Comparison of ENCODE assay signal across 10 cellular contexts in genomic region chr7:130899071-130899451, GRCh38.
DNase-seq lines count a peak whose midpoint lies in the region; ATAC-seq and TF ChIP-seq lines count a peak whose summit lies in the region.
"Had no signal": no experiment of that assay in that cellular context is flagged by ENCODE, and none has a peak within 500 bp of the region (broad histone marks: within the 10 kb centered on the region; RNA-seq: fewer than 3 reads in every experiment).

No MANE protein-coding gene starts in this region.

- no peak overlapping the region for H4K91ac ChIP-seq in H9 (ENCODE audit: insufficient read length, low read depth, low read length)

- WGBS in right lobe of liver (ENCODE audit: insufficient coverage, low coverage, low lambda C conversion rate, missing lambda C conversion rate), result 67% methylated on average over 7 of the region's 10 CpGs
- no CpG with 5 or more reads among the region's 10 CpGs for WGBS in H9 (ENCODE audit: extremely low coverage, insufficient read length, low lambda C conversion rate)

- H3K27ac ChIP-seq in left ventricle myocardium inferior (replicated peaks), result peak overlapping the region; percentile 84
- H3K27ac ChIP-seq in right atrium auricular region, result peak overlapping the region in 1 of 2 donors; percentile 77
- peak overlapping the region; percentile 36 to 83 (median 43) for H3K27ac ChIP-seq in right lobe of liver
- H3K27ac ChIP-seq in vagina, result peak overlapping the region; percentile 86
- no peak overlapping the region for H3K27ac ChIP-seq in neural progenitor cell
- H3K27ac ChIP-seq in H9 (ENCODE audit: insufficient read length, low read depth, low read length), result no peak overlapping the region

- H4K5ac ChIP-seq in H9 (ENCODE audit: insufficient read length, low read depth, low read length), result no peak overlapping the region

- peaks cover 10% of the 10 kb centered on the region for H3F3A ChIP-seq in neural progenitor cell (ENCODE audit: low read depth)

- no peak overlapping the region for H3K4ac ChIP-seq in H9 (ENCODE audit: low read depth, low read length)

- no peak overlapping the region for H2BK12ac ChIP-seq in H9 (ENCODE audit: insufficient read length, low read depth, low read length)

- no peak overlapping the region for H3K9ac ChIP-seq in neural progenitor cell
- no peak overlapping the region for H3K9ac ChIP-seq in H9 (ENCODE audit: extremely low read depth, insufficient read length, low read length)

- no peak overlapping the region for H2BK5ac ChIP-seq in H9 (ENCODE audit: insufficient read length, low read length)

- no peak overlapping the region for H3K14ac ChIP-seq in H9 (ENCODE audit: insufficient read depth, low read length)

- H3K23ac ChIP-seq in H9 (ENCODE audit: insufficient read length, low read depth, low read length), result no peak overlapping the region

- H3T11ph ChIP-seq in H9 (ENCODE audit: low read length), result no peak overlapping the region

- H3K4me3 ChIP-seq in left ventricle myocardium inferior (no peak overlapping the region), right atrium auricular region (no peak overlapping the region), right lobe of liver (no peak overlapping the region), vagina (no peak overlapping the region), neural progenitor cell (no peak overlapping the region)

- no peak overlapping the region for H3K18ac ChIP-seq in H9 (ENCODE audit: insufficient read length, low read depth, low read length)

- H3K27me3 ChIP-seq in left ventricle myocardium inferior (ENCODE audit: low read depth) (no peaks in the 10 kb centered on the region), right atrium auricular region (no peaks in the 10 kb centered on the region), right lobe of liver (no peaks in the 10 kb centered on the region), vagina (no peaks in the 10 kb centered on the region), neural progenitor cell (no peaks in the 10 kb centered on the region), H9 (ENCODE audit: insufficient read depth, low read length) (no peaks in the 10 kb centered on the region)

- no peak overlapping the region for H2AFZ ChIP-seq in neural progenitor cell (replicated peaks)
- H2AFZ ChIP-seq in H9 (ENCODE audit: low read length), result no peak overlapping the region

- intact Hi-C loops in left ventricle myocardium inferior (cut with micrococcal nuclease) (loop anchor here (10.0 kb wide), 1 partner anchor 146 kb away; no protein-coding TSS in a partner anchor), right lobe of liver (cut with DNase I) (no loop called here), vagina (cut with DNase I) (loop anchor here (10.0 kb wide), 2 partner anchors 136 to 206 kb away; no protein-coding TSS in a partner anchor)
- intact Hi-C loops in activated T-helper 1 cell treated with anti-CD3 and anti-CD28 coated beads, Interleukin-12 subunit alpha, Interleukin-12 subunit beta, Interleukin-2, Interleukin-4 antibody, amounts not matched to agents 30 ng/mL and 10 ng/mL and 1 ng/mL, durations not matched to agents 14 hours and 24 hours and 36 hours (cut with micrococcal nuclease), result loop anchor here (5.0 to 10.0 kb wide), 3 partner anchors 46 to 526 kb away; no protein-coding TSS in a partner anchor

- no peaks in the 10 kb centered on the region for H3K79me1 ChIP-seq in H9 (ENCODE audit: insufficient read depth, low read depth, low read length, poor library complexity, severe bottlenecking)

- peaks cover 95% of the 10 kb centered on the region for H3K4me1 Mint-ChIP-seq in activated T-helper 1 cell treated with anti-CD3 and anti-CD28 coated beads, Interleukin-12 subunit alpha, Interleukin-12 subunit beta, Interleukin-2, Interleukin-4 antibody, amounts not matched to agents 30 ng/mL and 10 ng/mL and 1 ng/mL, durations not matched to agents 14 hours and 24 hours and 36 hours (ENCODE audit: low read depth)
- peaks cover 80% of the 10 kb centered on the region for H3K4me1 Mint-ChIP-seq in neural progenitor cell
- H3K4me1 Mint-ChIP-seq in H9, result peaks cover 69 to 72% of the 10 kb centered on the region in 2 experiments

- no peak for TF ChIP-seq POLR2A in right lobe of liver (IDR thresholded peaks at IDR 0.05)
- no peak for TF ChIP-seq POLR2A in vagina (IDR thresholded peaks at IDR 0.05)

- peaks cover 66% of the 10 kb centered on the region for H3K36me3 Mint-ChIP-seq in activated T-helper 1 cell treated with anti-CD3 and anti-CD28 coated beads, Interleukin-12 subunit alpha, Interleukin-12 subunit beta, Interleukin-2, Interleukin-4 antibody, amounts not matched to agents 30 ng/mL and 10 ng/mL and 1 ng/mL, durations not matched to agents 14 hours and 24 hours and 36 hours (ENCODE audit: low read depth)
- H3K36me3 Mint-ChIP-seq in neural progenitor cell (peaks cover 2% of the 10 kb centered on the region), H9 (ENCODE audit: insufficient read depth in 1 of 3, low read depth in 3 of 3) (peaks cover 0 to 2% (median 0%) of the 10 kb centered on the region in 3 experiments; a peak in 2 of 7 replicates)

- H3K56ac ChIP-seq in H9 (ENCODE audit: insufficient read length, low read depth, low read length), result no peak overlapping the region

- DNase-seq in left ventricle myocardium inferior (no peak), right atrium auricular region (ENCODE audit: low spot score) (no peak), right lobe of liver (peak in 1 of 3 donors; percentile 9), vagina (ENCODE audit: extremely low spot score in 2 of 2) (no peak), neural progenitor cell (ENCODE audit: low spot score) (no peak), HuH-7 (ENCODE audit: low spot score) (no peak), H9 (no peak)
- DNase-seq in activated T-helper 1 cell treated with anti-CD3 and anti-CD28 coated beads, Interleukin-12 subunit alpha, Interleukin-12 subunit beta, Interleukin-2, Interleukin-4 antibody, amounts not matched to agents 30 ng/mL and 10 ng/mL and 1 ng/mL, durations not matched to agents 14 hours and 24 hours and 36 hours (ENCODE audit: low spot score), result no peak
- DNase-seq: NCI-H748 treated with DMSO at 0.1 percent for 48 hours, T1000 had no signal

- H3K4me1 ChIP-seq in left ventricle myocardium inferior (peaks cover 97% of the 10 kb centered on the region), right atrium auricular region (peaks cover 0 to 91% of the 10 kb centered on the region in 2 donors), right lobe of liver (peaks cover 0 to 87% (median 37%) of the 10 kb centered on the region in 4 donors), vagina (peaks cover 97% of the 10 kb centered on the region), neural progenitor cell (peaks cover 33% of the 10 kb centered on the region), H9 (ENCODE audit: insufficient read depth, low read length) (peaks cover 4% of the 10 kb centered on the region; the same call in 1 of the 2 replicates)

- H3K79me2 ChIP-seq in neural progenitor cell (ENCODE audit: low read depth) (no peaks in the 10 kb centered on the region), H9 (ENCODE audit: insufficient read depth, low read length) (no peaks in the 10 kb centered on the region)

- no peaks in the 10 kb centered on the region for H3K9me3 ChIP-seq in left ventricle myocardium inferior (replicated peaks)
- no peaks in the 10 kb centered on the region for H3K9me3 ChIP-seq in right atrium auricular region
- no peaks in the 10 kb centered on the region for H3K9me3 ChIP-seq in right lobe of liver
- no peaks in the 10 kb centered on the region for H3K9me3 ChIP-seq in vagina
- H3K9me3 ChIP-seq in neural progenitor cell (ENCODE audit: low read depth), result no peaks in the 10 kb centered on the region
- H3K9me3 ChIP-seq in H9 (ENCODE audit: control insufficient read depth, low read depth, low read length), result no peaks in the 10 kb centered on the region

- TF ChIP-seq CTCF in left ventricle myocardium inferior (IDR thresholded peaks at IDR 0.05; ENCODE audit: borderline replicate concordance), result no peak
- no peak for TF ChIP-seq CTCF in right atrium auricular region (IDR thresholded peaks at IDR 0.05)
- no peak for TF ChIP-seq CTCF in right lobe of liver (IDR thresholded peaks at IDR 0.05)
- no peak for TF ChIP-seq CTCF in vagina (IDR thresholded peaks at IDR 0.05)
- no peak for TF ChIP-seq CTCF in neural progenitor cell (IDR thresholded peaks at IDR 0.05)
- TF ChIP-seq CTCF in H9 (conservative IDR thresholded peaks at IDR 0.05), result no peak

- H3K4me2 ChIP-seq in neural progenitor cell (no peak overlapping the region), H9 (ENCODE audit: insufficient read depth, insufficient read length, low read length) (no peak overlapping the region)

- no peaks in the 10 kb centered on the region for H3K27me3 Mint-ChIP-seq in activated T-helper 1 cell treated with anti-CD3 and anti-CD28 coated beads, Interleukin-12 subunit alpha, Interleukin-12 subunit beta, Interleukin-2, Interleukin-4 antibody, amounts not matched to agents 30 ng/mL and 10 ng/mL and 1 ng/mL, durations not matched to agents 14 hours and 24 hours and 36 hours (ENCODE audit: insufficient read depth)
- H3K27me3 Mint-ChIP-seq in neural progenitor cell (ENCODE audit: insufficient read depth, low read depth) (peaks cover 17% of the 10 kb centered on the region), H9 (ENCODE audit: low read depth) (no peaks in the 10 kb centered on the region)

- no peak overlapping the region for H3K4me3 Mint-ChIP-seq in activated T-helper 1 cell treated with anti-CD3 and anti-CD28 coated beads, Interleukin-12 subunit alpha, Interleukin-12 subunit beta, Interleukin-2, Interleukin-4 antibody, amounts not matched to agents 30 ng/mL and 10 ng/mL and 1 ng/mL, durations not matched to agents 14 hours and 24 hours and 36 hours
- H3K4me3 Mint-ChIP-seq in neural progenitor cell (no peak overlapping the region), H9 (no peak overlapping the region)

- H2BK20ac ChIP-seq in H9 (ENCODE audit: low read depth, low read length, poor library complexity, severe bottlenecking), result no peak overlapping the region

- H3K36me3 ChIP-seq in left ventricle myocardium inferior, result peaks cover 32% of the 10 kb centered on the region
- H3K36me3 ChIP-seq in right atrium auricular region, result peaks cover 37% of the 10 kb centered on the region
- no peaks in the 10 kb centered on the region for H3K36me3 ChIP-seq in right lobe of liver
- H3K36me3 ChIP-seq in vagina, result peaks cover 0 to 9% of the 10 kb centered on the region in 2 donors
- no peaks in the 10 kb centered on the region for H3K36me3 ChIP-seq in neural progenitor cell

- H3K9me3 Mint-ChIP-seq in activated T-helper 1 cell treated with anti-CD3 and anti-CD28 coated beads, Interleukin-12 subunit alpha, Interleukin-12 subunit beta, Interleukin-2, Interleukin-4 antibody, amounts not matched to agents 30 ng/mL and 10 ng/mL and 1 ng/mL, durations not matched to agents 14 hours and 24 hours and 36 hours, result no peaks in the 10 kb centered on the region
- peaks cover 9% of the 10 kb centered on the region for H3K9me3 Mint-ChIP-seq in neural progenitor cell
- H3K9me3 Mint-ChIP-seq in H9, result peaks cover 0 to 3% of the 10 kb centered on the region in 2 experiments; a peak in 1 of 5 replicates

- no peak overlapping the region for H2BK15ac ChIP-seq in H9 (ENCODE audit: low read depth, low read length)

- no peak overlapping the region for H4K8ac ChIP-seq in H9 (replicated peaks; ENCODE audit: insufficient read length, low read depth, low read length)

- no peaks in the 10 kb centered on the region for H4K20me1 ChIP-seq in neural progenitor cell (ENCODE audit: low read depth)
- H4K20me1 ChIP-seq in H9 (ENCODE audit: control insufficient read depth, insufficient read depth, insufficient read length), result no peaks in the 10 kb centered on the region

- no peak overlapping the region for H2BK120ac ChIP-seq in H9 (ENCODE audit: low read depth, low read length, poor library complexity, severe bottlenecking)

- no peaks in the 10 kb centered on the region for H3K23me2 ChIP-seq in H9 (ENCODE audit: insufficient read length, low read depth, low read length, poor library complexity, severe bottlenecking)

- no peak for ATAC-seq in right lobe of liver

- H3K27ac Mint-ChIP-seq in activated T-helper 1 cell treated with anti-CD3 and anti-CD28 coated beads, Interleukin-12 subunit alpha, Interleukin-12 subunit beta, Interleukin-2, Interleukin-4 antibody, amounts not matched to agents 30 ng/mL and 10 ng/mL and 1 ng/mL, durations not matched to agents 14 hours and 24 hours and 36 hours, result peak overlapping the region; percentile 59
- no peak overlapping the region for H3K27ac Mint-ChIP-seq in neural progenitor cell
- H3K27ac Mint-ChIP-seq in H9, result peak overlapping the region in 1 of 3 experiments; percentile 2; a peak in 1 of 7 replicates

- no peak overlapping the region for H2AK5ac ChIP-seq in H9 (ENCODE audit: insufficient read length, low read length)

Comparison
In these comparisons a context has a peak if more than half of its experiments do, and no peak if none do; other contexts are left out.
1. H3K27ac ChIP-seq: peak in left ventricle myocardium inferior (single experiment), right lobe of liver (3 of 3) and vagina (single experiment); none in neural progenitor cell (single experiment) and H9 (single experiment).
2. intact Hi-C loops: an anchor here in left ventricle myocardium inferior (10.0 kb wide), activated T-helper 1 cell treated with anti-CD3 and anti-CD28 coated beads, Interleukin-12 subunit alpha, Interleukin-12 subunit beta, Interleukin-2, Interleukin-4 antibody, amounts not matched to agents 30 ng/mL and 10 ng/mL and 1 ng/mL, durations not matched to agents 14 hours and 24 hours and 36 hours (5.0 to 10.0 kb wide) and vagina (10.0 kb wide); none called in right lobe of liver.